ENCODE assay signal across 8 cellular contexts in genomic region chr2:176079851-176080539, GRCh38. TPM values are rescaled to one million over a fixed set of nuclear protein-coding genes. Genes with fewer than 3 reads are reported as not detected.
DNase-seq lines count a peak whose midpoint lies in the region; ATAC-seq, FAIRE-seq and TF ChIP-seq lines count a peak whose summit lies in the region.

No MANE protein-coding gene starts in this region.

- ATAC-seq in upper lobe of left lung (ENCODE audit: low FRiP score in 2 of 2), result peak in 1 of 2 donors; percentile 47
- no peak for ATAC-seq in GM21529 (IDR thresholded peaks at IDR 0.05; ENCODE audit: unreplicated experiment)

- no peak for FAIRE-seq in kidney (lab: Jason Lieb, UNC)

- no peak overlapping the region for H3K4me3 ChIP-seq in kidney (ENCODE audit: low read length in 2 of 2)
- peak overlapping the region in 2 of 4 donors; percentile 18 to 22 for H3K4me3 ChIP-seq in upper lobe of left lung

- 4 to 7% methylated on average over 3 to 58 of the region's 85 CpGs for WGBS in upper lobe of left lung, 2 donors

- no peak overlapping the region for H3K9ac ChIP-seq in kidney (ENCODE audit: low read length in 2 of 2)

- peaks cover 0 to 95% (median 58%) of the 10 kb centered on the region in 4 donors for H3K27me3 ChIP-seq in upper lobe of left lung

- H3K36me3 ChIP-seq in kidney (ENCODE audit: control insufficient read depth in 1 of 2, insufficient read depth in 2 of 2, low read length in 2 of 2) (no peaks in the 10 kb centered on the region), upper lobe of left lung (no peaks in the 10 kb centered on the region)

- TF ChIP-seq CTCF in kidney (IDR thresholded peaks at IDR 0.05; ENCODE audit: borderline replicate concordance, extremely low read depth, insufficient read depth) (peak; percentile 11), upper lobe of left lung (IDR thresholded peaks at IDR 0.05) (peak; percentile 25 to 53 (median 34))

- peak; percentile 17 for DNase-seq in stimulated activated CD4-positive, alpha-beta T cell treated with anti-CD3 and anti-CD28 coated beads, Interleukin-1b, Interleukin-23, amount 100 ng/mL, for 48 hours
- no peak for DNase-seq in stimulated activated CD4-positive, alpha-beta T cell treated with anti-CD3 and anti-CD28 coated beads, Interleukin-4, amount 100 ng/mL, for 4 hours
- DNase-seq in NCI-H2227 treated with DMSO at 0.1 percent for 48 hours (lab: John Stamatoyannopoulos, UW), result peak; percentile 81
- peak; percentile 66 for DNase-seq in astrocyte of the hippocampus (ENCODE audit: low read depth, low spot score)
- DNase-seq in kidney, result peak; percentile 68
- DNase-seq in upper lobe of left lung, result peak in 1 of 2 donors; percentile 88
- no peak for DNase-seq in G401 (ENCODE audit: low spot score)

- H3K27ac ChIP-seq in kidney (ENCODE audit: low read depth in 2 of 2, low read length in 2 of 2) (no peak overlapping the region), upper lobe of left lung (no peak overlapping the region)

- TF ChIP-seq POLR2A in upper lobe of left lung (IDR thresholded peaks at IDR 0.05), result no peak

- intact Hi-C loops in kidney (cut with DNase I), result no loop called here

- in situ Hi-C loops in G401 (cut with HindIII; ENCODE audit: low sequenced_read_pairs), result no loop called here

- H3K4me1 ChIP-seq in kidney (ENCODE audit: control insufficient read depth in 1 of 2, insufficient read depth in 1 of 2, low read depth in 1 of 2, low read length in 2 of 2) (peaks cover 0 to 3% of the 10 kb centered on the region in 2 donors), upper lobe of left lung (peaks cover 8 to 42% (median 16%) of the 10 kb centered on the region in 4 donors)

- H3K9me3 ChIP-seq in kidney (ENCODE audit: control insufficient read depth in 1 of 2, low read length in 2 of 2) (peaks cover 0 to 9% of the 10 kb centered on the region in 2 donors), upper lobe of left lung (peaks cover 0 to 22% (median 12%) of the 10 kb centered on the region in 4 donors)

- no peak for TF ChIP-seq EP300 in upper lobe of left lung (IDR thresholded peaks at IDR 0.05)

RNA-seq across cellular contexts. Expression of gene EVX2, which starts 3.8 kb away (rescaled TPM):
- not detected for total RNA-seq in kidney
- not detected for polyA plus RNA-seq in kidney (ENCODE audit: insufficient read depth, low read depth, low replicate concordance)
- total RNA-seq in upper lobe of left lung, result not detected
- total RNA-seq in G401 (2014; rRNA removed; shearing (Covaris generic)), result not detected in 2 replicates

RNA-seq across cellular contexts. Expression of gene HOXD13, which starts 12.5 kb away (rescaled TPM):
- not detected for total RNA-seq in kidney
- not detected for polyA plus RNA-seq in kidney (ENCODE audit: insufficient read depth, low read depth, low replicate concordance)
- total RNA-seq in upper lobe of left lung, result not detected
- total RNA-seq in G401 (2014; rRNA removed; shearing (Covaris generic)), result 0.43 TPM in 1 of 2 replicates, not detected in the other

RNA-seq across cellular contexts. Expression of gene HOXD12, which starts 19.6 kb away (rescaled TPM):
- total RNA-seq in kidney (not detected), upper lobe of left lung (not detected)
- polyA plus RNA-seq in kidney (ENCODE audit: insufficient read depth, low read depth, low replicate concordance), result not detected
- not detected in 2 replicates for total RNA-seq in G401 (2014; rRNA removed; shearing (Covaris generic))

RNA-seq across cellular contexts. Expression of gene HOXD11, which starts 27.1 kb away (rescaled TPM):
- 15.9 TPM for total RNA-seq in kidney
- 5.8 TPM for polyA plus RNA-seq in kidney (ENCODE audit: insufficient read depth, low read depth, low replicate concordance)
- total RNA-seq in upper lobe of left lung, result not detected
- total RNA-seq in G401 (2014; rRNA removed; shearing (Covaris generic)), result not detected in 2 replicates

RNA-seq across cellular contexts. Expression of gene HOXD10, which starts 36.6 kb away (rescaled TPM):
- total RNA-seq in kidney (35.4 TPM), upper lobe of left lung (under 1 TPM in 2 of 6 donors, not detected in 4; 0.47 to 0.55 TPM)
- 28.2 TPM for polyA plus RNA-seq in kidney (ENCODE audit: insufficient read depth, low read depth, low replicate concordance)
- total RNA-seq in G401 (2014; rRNA removed; shearing (Covaris generic)), result not detected in 2 replicates

Comparison
In these comparisons a context has a peak if more than half of its experiments do, and no peak if none do; other contexts are left out.
1. DNase-seq: peak in stimulated activated CD4-positive, alpha-beta T cell treated with anti-CD3 and anti-CD28 coated beads, Interleukin-1b, Interleukin-23, amount 100 ng/mL, for 48 hours (single experiment), NCI-H2227 treated with DMSO at 0.1 percent for 48 hours (single experiment), astrocyte of the hippocampus (single experiment) and kidney (single experiment); none in stimulated activated CD4-positive, alpha-beta T cell treated with anti-CD3 and anti-CD28 coated beads, Interleukin-4, amount 100 ng/mL, for 4 hours (0 of 2) and G401 (single experiment).